ENCODE assay signal across 22 cellular contexts in the genomic region with DNA sequence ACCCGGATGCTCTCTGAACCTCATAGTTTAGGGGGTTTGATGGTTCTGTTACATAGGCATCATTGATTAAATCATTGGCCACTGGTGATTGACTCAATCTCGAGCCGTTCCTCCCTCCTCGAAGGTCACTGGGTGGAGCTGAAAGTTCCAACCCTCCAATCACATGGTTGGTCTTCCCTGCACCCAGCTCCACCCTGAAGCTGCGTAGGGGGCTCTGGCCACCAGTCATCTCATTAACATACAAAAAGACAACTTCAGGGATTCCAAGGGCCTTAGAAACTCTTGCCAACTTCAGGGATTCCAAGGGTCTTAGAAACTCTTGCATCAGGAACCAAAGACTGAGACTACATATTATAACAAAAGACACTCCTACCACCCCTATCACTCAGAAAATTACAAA.
"Had no signal": no experiment of that assay in that cellular context is flagged by ENCODE, and none has a peak within 500 bp of the region (broad histone marks: within the 10 kb centered on the region; RNA-seq: fewer than 3 reads in every experiment).

No MANE protein-coding gene starts in this region.

- DNase-seq: effector memory CD8-positive, alpha-beta T cell; gastrocnemius medialis; heart right ventricle; hypothalamus; left colon; left ventricle myocardium superior; mesenchymal stem cell; naive B cell; occipital lobe; psoas muscle; retina; right lobe of liver; stimulated activated CD4-positive, alpha-beta T cell treated with anti-CD3 and anti-CD28 coated beads, Interleukin-2, amount 100 ng/mL, for 24 hours; stimulated activated naive CD4-positive, alpha-beta T cell; substantia nigra; transverse colon had no signal

- H3K27ac ChIP-seq: epithelial cell of prostate, esophagus muscularis mucosa, gastrocnemius medialis, heart right ventricle, parathyroid adenoma, psoas muscle, right lobe of liver, stomach, thoracic aorta, transverse colon had no signal

- ATAC-seq: effector memory CD8-positive, alpha-beta T cell; gastrocnemius medialis; heart right ventricle; left colon; left ventricle myocardium superior; psoas muscle; right lobe of liver had no signal

- H3K27me3 ChIP-seq: right lobe of liver had no signal

- H3K9me3 ChIP-seq: gastrocnemius medialis, psoas muscle, right lobe of liver, thoracic aorta, transverse colon had no signal

- H3K4me1 ChIP-seq: esophagus muscularis mucosa, gastrocnemius medialis, heart right ventricle, parathyroid adenoma, psoas muscle, right lobe of liver, stomach, transverse colon had no signal

- H3K36me3 ChIP-seq: esophagus muscularis mucosa, gastrocnemius medialis, heart right ventricle, right lobe of liver, stomach, thoracic aorta, transverse colon had no signal

- H3K4me3 ChIP-seq: esophagus muscularis mucosa, gastrocnemius medialis, heart right ventricle, lung, psoas muscle, right lobe of liver, stomach, thoracic aorta, transverse colon had no signal
